Comparison of ENCODE assay signal across 27 cellular contexts in genomic region chr15:27324871-27325270, GRCh38.
"Had no signal": no experiment of that assay in that cellular context is flagged by ENCODE, and none has a peak within 500 bp of the region (broad histone marks: within the 10 kb centered on the region; RNA-seq: fewer than 3 reads in every experiment).

No MANE protein-coding gene starts in this region.

- ATAC-seq: activated CD4-positive, CD25-positive, alpha-beta regulatory T cell treated with anti-CD3 and anti-CD28 coated beads, Interleukin-2, amount 50 U/mL, for 24 hours; effector memory CD8-positive, alpha-beta T cell; heart left ventricle; left ventricle myocardium superior; naive thymus-derived CD8-positive, alpha-beta T cell; right cardiac atrium; stimulated activated naive CD8-positive, alpha-beta T cell treated with anti-CD3 and anti-CD28 coated beads, Interleukin-15, Interleukin-2, amounts not matched to agents 100 U/mL and 50 U/mL, for 24 hours; T-helper 17 cell had no signal

- H3K9me3 Mint-ChIP-seq: neural progenitor cell had no signal

- H3K4me3 Mint-ChIP-seq: activated naive CD4-positive, alpha-beta T cell treated with anti-CD3 and anti-CD28 coated beads, Interleukin-2, amount 10 ng/mL, durations not matched to agents 7 days and 5 days; activated naive CD8-positive, alpha-beta T cell treated with anti-CD3 and anti-CD28 coated beads, Interleukin-2, amount 10 ng/mL, durations not matched to agents 7 days and 5 days; effector memory CD8-positive, alpha-beta T cell; naive thymus-derived CD8-positive, alpha-beta T cell; neural progenitor cell; T-helper 17 cell; type B pancreatic cell had no signal

- H3K36me3 Mint-ChIP-seq: activated naive CD4-positive, alpha-beta T cell treated with anti-CD3 and anti-CD28 coated beads, Interleukin-2, amount 10 ng/mL, durations not matched to agents 7 days and 5 days; brain; naive thymus-derived CD8-positive, alpha-beta T cell; neural progenitor cell; type B pancreatic cell had no signal

- H3K27ac Mint-ChIP-seq: activated naive CD4-positive, alpha-beta T cell treated with anti-CD3 and anti-CD28 coated beads, Interleukin-2, amount 10 ng/mL, durations not matched to agents 7 days and 5 days; activated naive CD8-positive, alpha-beta T cell treated with anti-CD3 and anti-CD28 coated beads, Interleukin-2, amount 10 ng/mL, durations not matched to agents 7 days and 5 days; effector memory CD8-positive, alpha-beta T cell; naive thymus-derived CD8-positive, alpha-beta T cell; neural progenitor cell; T-helper 17 cell; type B pancreatic cell had no signal

- DNase-seq: activated CD4-positive, alpha-beta T cell treated with anti-CD3 and anti-CD28 coated beads for 48 hours; activated CD4-positive, alpha-beta T cell treated with anti-CD3 and anti-CD28 coated beads, Interleukin-2, amount 50 U/mL, for 48 hours; activated CD8-positive, alpha-beta memory T cell treated with anti-CD3 and anti-CD28 coated beads, Interleukin-2, amount 50 U/mL, for 4 hours; activated gamma-delta T cell; activated naive CD4-positive, alpha-beta T cell treated with anti-CD3 and anti-CD28 coated beads, Interleukin-2, amount 10 ng/mL, durations not matched to agents 7 days and 5 days; activated naive CD8-positive, alpha-beta T cell treated with anti-CD3 and anti-CD28 coated beads, Interleukin-2, amount 10 ng/mL, durations not matched to agents 7 days and 5 days; activated T-cell treated with anti-CD3 and anti-CD28 coated beads, Interleukin-2, amount 50 U/mL, for 1 hour; dorsolateral prefrontal cortex; effector memory CD8-positive, alpha-beta T cell; foreskin fibroblast; heart left ventricle; hypothalamus; kidney glomerular epithelial cell; left ventricle myocardium superior; naive thymus-derived CD8-positive, alpha-beta T cell; occipital lobe; right cardiac atrium; stimulated activated CD4-positive, alpha-beta T cell treated with anti-CD3 and anti-CD28 coated beads, Interleukin-4, amount 100 ng/mL, for 1 hour; stimulated activated naive CD8-positive, alpha-beta T cell treated with anti-CD3 and anti-CD28 coated beads, Interleukin-15, Interleukin-2, amounts not matched to agents 100 U/mL and 50 U/mL, for 24 hours; T-helper 17 cell; T1000; testis; WERI-Rb-1 had no signal

- H3K27me3 Mint-ChIP-seq: activated naive CD4-positive, alpha-beta T cell treated with anti-CD3 and anti-CD28 coated beads, Interleukin-2, amount 10 ng/mL, durations not matched to agents 7 days and 5 days; activated naive CD8-positive, alpha-beta T cell treated with anti-CD3 and anti-CD28 coated beads, Interleukin-2, amount 10 ng/mL, durations not matched to agents 7 days and 5 days; brain; effector memory CD8-positive, alpha-beta T cell; naive thymus-derived CD8-positive, alpha-beta T cell; T-helper 17 cell; type B pancreatic cell had no signal

- H3K4me1 Mint-ChIP-seq: activated naive CD4-positive, alpha-beta T cell treated with anti-CD3 and anti-CD28 coated beads, Interleukin-2, amount 10 ng/mL, durations not matched to agents 7 days and 5 days; activated naive CD8-positive, alpha-beta T cell treated with anti-CD3 and anti-CD28 coated beads, Interleukin-2, amount 10 ng/mL, durations not matched to agents 7 days and 5 days; naive thymus-derived CD8-positive, alpha-beta T cell; T-helper 17 cell had no signal
